Comparison of ENCODE assay signal across 1 cellular context in the genomic region with DNA sequence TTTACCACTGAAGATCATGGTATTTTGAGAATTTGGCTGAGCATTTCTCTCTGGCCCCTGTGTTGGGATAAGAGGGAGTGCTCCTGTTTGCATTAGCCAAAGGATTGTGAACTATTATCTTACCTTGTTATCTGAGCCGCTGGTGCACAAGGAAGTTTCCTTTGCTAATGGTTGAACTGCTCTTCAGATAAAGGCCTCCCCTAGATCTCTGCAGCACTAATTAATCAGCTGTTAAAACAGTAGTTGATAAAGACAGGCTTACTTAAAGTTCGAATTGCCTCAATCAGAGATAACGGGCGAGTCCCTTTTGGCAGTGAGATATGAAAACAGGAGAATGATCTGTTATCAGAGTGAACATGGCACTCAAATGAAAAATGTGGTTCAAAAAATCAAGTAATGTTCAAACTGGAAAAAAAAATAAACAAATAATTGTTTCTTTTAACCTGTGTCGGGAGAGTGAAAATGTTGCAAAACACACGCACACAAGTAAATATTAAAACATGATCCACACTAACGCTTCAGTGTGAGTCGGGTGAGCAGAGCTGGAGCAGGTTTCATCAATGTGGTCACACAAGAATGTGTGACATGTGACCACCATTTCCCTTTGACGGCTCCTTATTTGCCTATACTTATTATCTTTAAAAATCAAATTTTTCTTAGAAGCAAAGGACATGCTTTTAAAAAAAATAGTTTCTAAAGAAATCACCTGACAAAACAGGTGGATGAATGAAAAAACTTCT.
TF ChIP-seq lines count a peak whose summit lies in the region.

No MANE protein-coding gene starts in this region.

TF ChIP-seq in SK-N-SH, 30 proteins besides CTCF, POLR2A, EP300 and RAD21 (continued from another document):
- TF ChIP-seq, protein P1, sequence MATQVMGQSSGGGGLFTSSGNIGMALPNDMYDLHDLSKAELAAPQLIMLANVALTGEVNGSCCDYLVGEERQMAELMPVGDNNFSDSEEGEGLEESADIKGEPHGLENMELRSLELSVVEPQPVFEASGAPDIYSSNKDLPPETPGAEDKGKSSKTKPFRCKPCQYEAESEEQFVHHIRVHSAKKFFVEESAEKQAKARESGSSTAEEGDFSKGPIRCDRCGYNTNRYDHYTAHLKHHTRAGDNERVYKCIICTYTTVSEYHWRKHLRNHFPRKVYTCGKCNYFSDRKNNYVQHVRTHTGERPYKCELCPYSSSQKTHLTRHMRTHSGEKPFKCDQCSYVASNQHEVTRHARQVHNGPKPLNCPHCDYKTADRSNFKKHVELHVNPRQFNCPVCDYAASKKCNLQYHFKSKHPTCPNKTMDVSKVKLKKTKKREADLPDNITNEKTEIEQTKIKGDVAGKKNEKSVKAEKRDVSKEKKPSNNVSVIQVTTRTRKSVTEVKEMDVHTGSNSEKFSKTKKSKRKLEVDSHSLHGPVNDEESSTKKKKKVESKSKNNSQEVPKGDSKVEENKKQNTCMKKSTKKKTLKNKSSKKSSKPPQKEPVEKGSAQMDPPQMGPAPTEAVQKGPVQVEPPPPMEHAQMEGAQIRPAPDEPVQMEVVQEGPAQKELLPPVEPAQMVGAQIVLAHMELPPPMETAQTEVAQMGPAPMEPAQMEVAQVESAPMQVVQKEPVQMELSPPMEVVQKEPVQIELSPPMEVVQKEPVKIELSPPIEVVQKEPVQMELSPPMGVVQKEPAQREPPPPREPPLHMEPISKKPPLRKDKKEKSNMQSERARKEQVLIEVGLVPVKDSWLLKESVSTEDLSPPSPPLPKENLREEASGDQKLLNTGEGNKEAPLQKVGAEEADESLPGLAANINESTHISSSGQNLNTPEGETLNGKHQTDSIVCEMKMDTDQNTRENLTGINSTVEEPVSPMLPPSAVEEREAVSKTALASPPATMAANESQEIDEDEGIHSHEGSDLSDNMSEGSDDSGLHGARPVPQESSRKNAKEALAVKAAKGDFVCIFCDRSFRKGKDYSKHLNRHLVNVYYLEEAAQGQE (IDR thresholded peaks at IDR 0.05; ENCODE audit: low read depth, low read length) = no peak
- TF ChIP-seq GABPA (IDR thresholded peaks at IDR 0.05; ENCODE audit: low read depth) (no peak), RCOR1 (IDR thresholded peaks at IDR 0.05; ENCODE audit: low read length) (peak; percentile 64; the same call in 1 of the 2 replicates), SIN3A (IDR thresholded peaks at IDR 0.05; ENCODE audit: borderline replicate concordance, low read depth, low read length) (no peak), TCF12 (IDR thresholded peaks at IDR 0.05) (no peak), TAF1 (IDR thresholded peaks at IDR 0.05; ENCODE audit: borderline replicate concordance, low read depth, low read length) (no peak), GATA2 (CRISPR knock-in tag; IDR thresholded peaks at IDR 0.05) (peak; percentile 92), MXI1 (IDR thresholded peaks at IDR 0.05; ENCODE audit: low read depth, low read length) (no peak), NFIC (IDR thresholded peaks at IDR 0.05; ENCODE audit: borderline replicate concordance) (no peak)
- TF ChIP-seq, protein P2, sequence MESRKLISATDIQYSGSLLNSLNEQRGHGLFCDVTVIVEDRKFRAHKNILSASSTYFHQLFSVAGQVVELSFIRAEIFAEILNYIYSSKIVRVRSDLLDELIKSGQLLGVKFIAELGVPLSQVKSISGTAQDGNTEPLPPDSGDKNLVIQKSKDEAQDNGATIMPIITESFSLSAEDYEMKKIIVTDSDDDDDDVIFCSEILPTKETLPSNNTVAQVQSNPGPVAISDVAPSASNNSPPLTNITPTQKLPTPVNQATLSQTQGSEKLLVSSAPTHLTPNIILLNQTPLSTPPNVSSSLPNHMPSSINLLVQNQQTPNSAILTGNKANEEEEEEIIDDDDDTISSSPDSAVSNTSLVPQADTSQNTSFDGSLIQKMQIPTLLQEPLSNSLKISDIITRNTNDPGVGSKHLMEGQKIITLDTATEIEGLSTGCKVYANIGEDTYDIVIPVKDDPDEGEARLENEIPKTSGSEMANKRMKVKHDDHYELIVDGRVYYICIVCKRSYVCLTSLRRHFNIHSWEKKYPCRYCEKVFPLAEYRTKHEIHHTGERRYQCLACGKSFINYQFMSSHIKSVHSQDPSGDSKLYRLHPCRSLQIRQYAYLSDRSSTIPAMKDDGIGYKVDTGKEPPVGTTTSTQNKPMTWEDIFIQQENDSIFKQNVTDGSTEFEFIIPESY (IDR thresholded peaks at IDR 0.05; ENCODE audit: borderline replicate concordance, low read depth) = no peak
